9 cellular contexts compared by ENCODE assay signal in genomic region chr2:70133127-70133452, GRCh38. TPM values are rescaled to one million over a fixed set of nuclear protein-coding genes. Genes with fewer than 3 reads are reported as not detected.
DNase-seq lines count a peak whose midpoint lies in the region; ATAC-seq and TF ChIP-seq lines count a peak whose summit lies in the region.
"Had no signal": no experiment of that assay in that cellular context is flagged by ENCODE, and none has a peak within 500 bp of the region (broad histone marks: within the 10 kb centered on the region; RNA-seq: fewer than 3 reads in every experiment).

No MANE protein-coding gene starts in this region.

- ATAC-seq in GM18873 (IDR thresholded peaks at IDR 0.05; ENCODE audit: low FRiP score, unreplicated experiment) (no peak), HG03196 (IDR thresholded peaks at IDR 0.05; ENCODE audit: unreplicated experiment) (no peak)

- H3K9me3 ChIP-seq in SU-DHL-6 (ENCODE audit: insufficient read depth, low read length) (no peaks in the 10 kb centered on the region), skeletal muscle satellite cell (replicated peaks; ENCODE audit: low read length) (no peaks in the 10 kb centered on the region)

- DNase-seq in GM06990 (ENCODE audit: extremely low read depth, insufficient read length) (no peak), fibroblast of villous mesenchyme (ENCODE audit: low read depth) (no peak), KBM-7 (no peak), DMS153 treated with DMSO at 0.1 percent for 48 hours (lab: John Stamatoyannopoulos, UW; ENCODE audit: unreplicated experiment) (no peak)
- DNase-seq: effector CD8-positive, alpha-beta T cell had no signal

- H3K4me2 ChIP-seq in SU-DHL-6 (ENCODE audit: low read depth, low read length, poor library complexity, severe bottlenecking) (peak overlapping the region; percentile 85), skeletal muscle satellite cell (ENCODE audit: low read length) (peak overlapping the region; percentile 80)

- in situ Hi-C loops in KBM-7 (cut with MboI; ENCODE audit: low pct_unique_long_range_greater_than_20kb, low sequenced_read_pairs): loop anchor here (10.0 kb wide), 1 partner anchor 48 kb away; the partner anchor contains the start of gene PCBP1

- no peaks in the 10 kb centered on the region for H3K9me2 ChIP-seq in SU-DHL-6 (replicated peaks; ENCODE audit: insufficient read depth, low read length)

- peaks cover 16% of the 10 kb centered on the region for H3F3A ChIP-seq in SU-DHL-6 (ENCODE audit: insufficient read depth)

- H3K27me3 ChIP-seq in GM06990 (replicated peaks; ENCODE audit: control insufficient read depth, insufficient read depth, low read length) (no peaks in the 10 kb centered on the region), SU-DHL-6 (ENCODE audit: low read length) (no peaks in the 10 kb centered on the region), skeletal muscle satellite cell (ENCODE audit: control insufficient read depth, insufficient read depth, low read length) (no peaks in the 10 kb centered on the region)

- H4K20me1 ChIP-seq in SU-DHL-6 (ENCODE audit: low read depth, low read length): no peaks in the 10 kb centered on the region

- peak overlapping the region; percentile 18 for H3K4me3 ChIP-seq in GM06990 (replicated peaks; ENCODE audit: low read depth, low read length)
- peak overlapping the region; percentile 49 for H3K4me3 ChIP-seq in SU-DHL-6 (ENCODE audit: insufficient read depth, low read length, poor library complexity, severe bottlenecking)
- H3K4me3 ChIP-seq in fibroblast of villous mesenchyme (ENCODE audit: low read depth, low read length): peak overlapping the region; percentile 44
- peak overlapping the region; percentile 51 for H3K4me3 ChIP-seq in skeletal muscle satellite cell (ENCODE audit: low read length)

- peaks cover 44% of the 10 kb centered on the region for H3K4me1 ChIP-seq in skeletal muscle satellite cell (ENCODE audit: control insufficient read depth, insufficient read depth, low read length)

- TF ChIP-seq CTCF in GM06990 (IDR thresholded peaks at IDR 0.05; ENCODE audit: insufficient read depth, low read length, poor library complexity, severe bottlenecking) (no peak), SU-DHL-6 (IDR thresholded peaks at IDR 0.05; ENCODE audit: insufficient read depth, low read length, poor library complexity, severe bottlenecking) (no peak), fibroblast of villous mesenchyme (IDR thresholded peaks at IDR 0.05; ENCODE audit: insufficient read depth, low read depth, low read length) (no peak)

- H3K9ac ChIP-seq in SU-DHL-6 (ENCODE audit: low read length) (peak overlapping the region; percentile 66), skeletal muscle satellite cell (ENCODE audit: low read depth, low read length) (peak overlapping the region; percentile 77)

- H3K79me2 ChIP-seq in SU-DHL-6 (ENCODE audit: insufficient read depth, low read length): no peaks in the 10 kb centered on the region

- H3K36me3 ChIP-seq in GM06990 (ENCODE audit: control insufficient read depth, insufficient read depth, low read length): no peaks in the 10 kb centered on the region
- H3K36me3 ChIP-seq in SU-DHL-6 (ENCODE audit: low read length): no peaks in the 10 kb centered on the region
- H3K36me3 ChIP-seq in skeletal muscle satellite cell (ENCODE audit: insufficient read depth, low read length): no peaks in the 10 kb centered on the region

- H3K27ac ChIP-seq in SU-DHL-6 (ENCODE audit: low read depth, low read length): peak overlapping the region; percentile 74

- peak overlapping the region; percentile 80 for H2AFZ ChIP-seq in SU-DHL-6 (ENCODE audit: low read depth, low read length, severe bottlenecking)

RNA-seq across cellular contexts. Expression of gene PCBP1, which starts 45.8 kb away (rescaled TPM):
- total RNA-seq in fibroblast of villous mesenchyme: 32.9 and 45.3 TPM in 2 replicates
- total RNA-seq in skeletal muscle satellite cell (2012; rRNA removed): 44.9 and 51.8 TPM in 2 replicates

RNA-seq across cellular contexts. Expression of gene C2orf42, which starts 57.7 kb away (rescaled TPM):
- total RNA-seq in fibroblast of villous mesenchyme: 14.5 and 33.7 TPM in 2 replicates
- 12.7 and 15.7 TPM in 2 replicates for total RNA-seq in skeletal muscle satellite cell (2012; rRNA removed)
